ENCODE assay signal across 1 cellular context in the genomic region with DNA sequence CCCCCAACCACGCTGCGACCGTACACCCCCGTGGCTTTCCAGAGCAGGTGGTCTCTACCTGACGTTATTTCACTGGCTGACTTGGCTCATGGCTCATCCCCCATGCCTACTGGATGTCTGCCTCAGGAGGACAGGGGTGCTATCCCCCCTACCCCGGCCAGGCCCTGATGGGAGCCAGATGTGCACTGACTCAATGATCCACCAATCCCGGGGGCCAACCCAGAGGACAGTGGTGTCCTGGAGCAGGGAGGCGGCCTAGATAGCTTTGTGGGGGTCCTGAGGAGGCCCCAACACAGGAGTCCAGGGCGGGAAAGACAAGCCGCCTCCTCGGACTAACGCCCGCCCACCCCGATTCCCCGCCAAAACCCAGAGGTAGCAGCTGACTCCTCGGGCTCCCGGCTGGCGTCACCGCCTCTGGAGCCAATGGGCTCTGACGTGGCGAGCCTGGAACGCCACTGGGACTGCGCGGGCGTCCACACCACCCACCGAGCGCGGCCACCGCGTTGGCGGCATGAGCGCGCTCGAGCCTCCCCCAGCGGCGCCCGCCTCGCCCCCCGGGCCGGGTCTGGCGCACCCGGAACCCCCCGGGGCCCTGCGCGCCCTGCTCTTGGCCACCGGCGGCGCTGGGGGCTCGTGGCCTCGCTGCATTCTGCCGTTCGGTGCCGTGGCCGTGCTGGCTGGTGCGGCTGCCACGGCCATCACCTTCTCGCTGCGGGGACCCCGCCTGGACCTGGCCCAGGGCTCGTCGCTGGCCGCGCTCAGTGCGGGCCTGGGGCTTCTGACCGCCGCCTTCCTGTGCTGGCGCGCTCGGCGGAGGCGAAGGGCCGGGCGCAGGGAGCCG.
TF ChIP-seq lines count a peak whose summit lies in the region.

No MANE protein-coding gene starts in this region.

TF ChIP-seq in H1, 55 proteins besides CTCF, POLR2A, EP300 and RAD21:
- TF ChIP-seq RNF2 (IDR thresholded peaks at IDR 0.05; ENCODE audit: borderline replicate concordance, low read depth, low read length, missing control alignments, poor library complexity, severe bottlenecking), result no peak
- TF ChIP-seq SIRT6 (IDR thresholded peaks at IDR 0.05; ENCODE audit: low read length), result no peak
- TF ChIP-seq PHF8 (conservative IDR thresholded peaks at IDR 0.05; ENCODE audit: low read depth, low read length), result no peak
- TF ChIP-seq KDM4A (IDR thresholded peaks at IDR 0.05; ENCODE audit: low read depth, low read length, severe bottlenecking), result no peak
- TF ChIP-seq SRF (IDR thresholded peaks at IDR 0.05; ENCODE audit: low read depth, low read length), result no peak
- TF ChIP-seq CBX8 (IDR thresholded peaks at IDR 0.05; ENCODE audit: borderline replicate concordance, low read depth, low read length), result no peak
- no peak for TF ChIP-seq CHD2 (IDR thresholded peaks at IDR 0.05; ENCODE audit: low read length)
- no peak for TF ChIP-seq GABPA (IDR thresholded peaks at IDR 0.05; ENCODE audit: borderline replicate concordance, insufficient read depth, low read length)
- TF ChIP-seq, protein P1, sequence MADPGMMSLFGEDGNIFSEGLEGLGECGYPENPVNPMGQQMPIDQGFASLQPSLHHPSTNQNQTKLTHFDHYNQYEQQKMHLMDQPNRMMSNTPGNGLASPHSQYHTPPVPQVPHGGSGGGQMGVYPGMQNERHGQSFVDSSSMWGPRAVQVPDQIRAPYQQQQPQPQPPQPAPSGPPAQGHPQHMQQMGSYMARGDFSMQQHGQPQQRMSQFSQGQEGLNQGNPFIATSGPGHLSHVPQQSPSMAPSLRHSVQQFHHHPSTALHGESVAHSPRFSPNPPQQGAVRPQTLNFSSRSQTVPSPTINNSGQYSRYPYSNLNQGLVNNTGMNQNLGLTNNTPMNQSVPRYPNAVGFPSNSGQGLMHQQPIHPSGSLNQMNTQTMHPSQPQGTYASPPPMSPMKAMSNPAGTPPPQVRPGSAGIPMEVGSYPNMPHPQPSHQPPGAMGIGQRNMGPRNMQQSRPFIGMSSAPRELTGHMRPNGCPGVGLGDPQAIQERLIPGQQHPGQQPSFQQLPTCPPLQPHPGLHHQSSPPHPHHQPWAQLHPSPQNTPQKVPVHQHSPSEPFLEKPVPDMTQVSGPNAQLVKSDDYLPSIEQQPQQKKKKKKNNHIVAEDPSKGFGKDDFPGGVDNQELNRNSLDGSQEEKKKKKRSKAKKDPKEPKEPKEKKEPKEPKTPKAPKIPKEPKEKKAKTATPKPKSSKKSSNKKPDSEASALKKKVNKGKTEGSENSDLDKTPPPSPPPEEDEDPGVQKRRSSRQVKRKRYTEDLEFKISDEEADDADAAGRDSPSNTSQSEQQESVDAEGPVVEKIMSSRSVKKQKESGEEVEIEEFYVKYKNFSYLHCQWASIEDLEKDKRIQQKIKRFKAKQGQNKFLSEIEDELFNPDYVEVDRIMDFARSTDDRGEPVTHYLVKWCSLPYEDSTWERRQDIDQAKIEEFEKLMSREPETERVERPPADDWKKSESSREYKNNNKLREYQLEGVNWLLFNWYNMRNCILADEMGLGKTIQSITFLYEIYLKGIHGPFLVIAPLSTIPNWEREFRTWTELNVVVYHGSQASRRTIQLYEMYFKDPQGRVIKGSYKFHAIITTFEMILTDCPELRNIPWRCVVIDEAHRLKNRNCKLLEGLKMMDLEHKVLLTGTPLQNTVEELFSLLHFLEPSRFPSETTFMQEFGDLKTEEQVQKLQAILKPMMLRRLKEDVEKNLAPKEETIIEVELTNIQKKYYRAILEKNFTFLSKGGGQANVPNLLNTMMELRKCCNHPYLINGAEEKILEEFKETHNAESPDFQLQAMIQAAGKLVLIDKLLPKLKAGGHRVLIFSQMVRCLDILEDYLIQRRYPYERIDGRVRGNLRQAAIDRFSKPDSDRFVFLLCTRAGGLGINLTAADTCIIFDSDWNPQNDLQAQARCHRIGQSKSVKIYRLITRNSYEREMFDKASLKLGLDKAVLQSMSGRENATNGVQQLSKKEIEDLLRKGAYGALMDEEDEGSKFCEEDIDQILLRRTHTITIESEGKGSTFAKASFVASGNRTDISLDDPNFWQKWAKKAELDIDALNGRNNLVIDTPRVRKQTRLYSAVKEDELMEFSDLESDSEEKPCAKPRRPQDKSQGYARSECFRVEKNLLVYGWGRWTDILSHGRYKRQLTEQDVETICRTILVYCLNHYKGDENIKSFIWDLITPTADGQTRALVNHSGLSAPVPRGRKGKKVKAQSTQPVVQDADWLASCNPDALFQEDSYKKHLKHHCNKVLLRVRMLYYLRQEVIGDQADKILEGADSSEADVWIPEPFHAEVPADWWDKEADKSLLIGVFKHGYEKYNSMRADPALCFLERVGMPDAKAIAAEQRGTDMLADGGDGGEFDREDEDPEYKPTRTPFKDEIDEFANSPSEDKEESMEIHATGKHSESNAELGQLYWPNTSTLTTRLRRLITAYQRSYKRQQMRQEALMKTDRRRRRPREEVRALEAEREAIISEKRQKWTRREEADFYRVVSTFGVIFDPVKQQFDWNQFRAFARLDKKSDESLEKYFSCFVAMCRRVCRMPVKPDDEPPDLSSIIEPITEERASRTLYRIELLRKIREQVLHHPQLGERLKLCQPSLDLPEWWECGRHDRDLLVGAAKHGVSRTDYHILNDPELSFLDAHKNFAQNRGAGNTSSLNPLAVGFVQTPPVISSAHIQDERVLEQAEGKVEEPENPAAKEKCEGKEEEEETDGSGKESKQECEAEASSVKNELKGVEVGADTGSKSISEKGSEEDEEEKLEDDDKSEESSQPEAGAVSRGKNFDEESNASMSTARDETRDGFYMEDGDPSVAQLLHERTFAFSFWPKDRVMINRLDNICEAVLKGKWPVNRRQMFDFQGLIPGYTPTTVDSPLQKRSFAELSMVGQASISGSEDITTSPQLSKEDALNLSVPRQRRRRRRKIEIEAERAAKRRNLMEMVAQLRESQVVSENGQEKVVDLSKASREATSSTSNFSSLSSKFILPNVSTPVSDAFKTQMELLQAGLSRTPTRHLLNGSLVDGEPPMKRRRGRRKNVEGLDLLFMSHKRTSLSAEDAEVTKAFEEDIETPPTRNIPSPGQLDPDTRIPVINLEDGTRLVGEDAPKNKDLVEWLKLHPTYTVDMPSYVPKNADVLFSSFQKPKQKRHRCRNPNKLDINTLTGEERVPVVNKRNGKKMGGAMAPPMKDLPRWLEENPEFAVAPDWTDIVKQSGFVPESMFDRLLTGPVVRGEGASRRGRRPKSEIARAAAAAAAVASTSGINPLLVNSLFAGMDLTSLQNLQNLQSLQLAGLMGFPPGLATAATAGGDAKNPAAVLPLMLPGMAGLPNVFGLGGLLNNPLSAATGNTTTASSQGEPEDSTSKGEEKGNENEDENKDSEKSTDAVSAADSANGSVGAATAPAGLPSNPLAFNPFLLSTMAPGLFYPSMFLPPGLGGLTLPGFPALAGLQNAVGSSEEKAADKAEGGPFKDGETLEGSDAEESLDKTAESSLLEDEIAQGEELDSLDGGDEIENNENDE (IDR thresholded peaks at IDR 0.05; ENCODE audit: insufficient replicate concordance, low read length), result no peak
- TF ChIP-seq, protein P2, sequence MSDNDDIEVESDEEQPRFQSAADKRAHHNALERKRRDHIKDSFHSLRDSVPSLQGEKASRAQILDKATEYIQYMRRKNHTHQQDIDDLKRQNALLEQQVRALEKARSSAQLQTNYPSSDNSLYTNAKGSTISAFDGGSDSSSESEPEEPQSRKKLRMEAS (IDR thresholded peaks at IDR 0.05), result no peak; the same call in none of the 2 replicates
- TF ChIP-seq SIN3A (conservative IDR thresholded peaks at IDR 0.05 in 1 of 2, IDR thresholded peaks at IDR 0.05 in 1 of 2; ENCODE audit: low read depth in 1 of 2, low read length in 2 of 2), result no peak
- TF ChIP-seq CTBP2 (IDR thresholded peaks at IDR 0.05; ENCODE audit: borderline replicate concordance, insufficient read depth, insufficient read length, low read length), result no peak
- TF ChIP-seq, protein P3, sequence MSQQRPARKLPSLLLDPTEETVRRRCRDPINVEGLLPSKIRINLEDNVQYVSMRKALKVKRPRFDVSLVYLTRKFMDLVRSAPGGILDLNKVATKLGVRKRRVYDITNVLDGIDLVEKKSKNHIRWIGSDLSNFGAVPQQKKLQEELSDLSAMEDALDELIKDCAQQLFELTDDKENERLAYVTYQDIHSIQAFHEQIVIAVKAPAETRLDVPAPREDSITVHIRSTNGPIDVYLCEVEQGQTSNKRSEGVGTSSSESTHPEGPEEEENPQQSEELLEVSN (IDR thresholded peaks at IDR 0.05), result peak; percentile 95
- no peak for TF ChIP-seq CBX5 (IDR thresholded peaks at IDR 0.05; ENCODE audit: low read depth, low read length)
- TF ChIP-seq SUZ12 (IDR thresholded peaks at IDR 0.05; ENCODE audit: low read length), result no peak
- no peak for TF ChIP-seq SP2 (IDR thresholded peaks at IDR 0.05; ENCODE audit: low read length)
- TF ChIP-seq TBP (IDR thresholded peaks at IDR 0.05; ENCODE audit: low read depth, low read length), result peak; percentile 19; the same call in 1 of the 2 replicates
- TF ChIP-seq SP4 (IDR thresholded peaks at IDR 0.05; ENCODE audit: low read length), result no peak
- TF ChIP-seq BACH1 (IDR thresholded peaks at IDR 0.05; ENCODE audit: low read length), result no peak
- TF ChIP-seq BCL11A (IDR thresholded peaks at IDR 0.05; ENCODE audit: low read depth in 2 of 2, low read length in 2 of 2), result no peak
- TF ChIP-seq, protein P4, sequence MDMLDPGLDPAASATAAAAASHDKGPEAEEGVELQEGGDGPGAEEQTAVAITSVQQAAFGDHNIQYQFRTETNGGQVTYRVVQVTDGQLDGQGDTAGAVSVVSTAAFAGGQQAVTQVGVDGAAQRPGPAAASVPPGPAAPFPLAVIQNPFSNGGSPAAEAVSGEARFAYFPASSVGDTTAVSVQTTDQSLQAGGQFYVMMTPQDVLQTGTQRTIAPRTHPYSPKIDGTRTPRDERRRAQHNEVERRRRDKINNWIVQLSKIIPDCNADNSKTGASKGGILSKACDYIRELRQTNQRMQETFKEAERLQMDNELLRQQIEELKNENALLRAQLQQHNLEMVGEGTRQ (IDR thresholded peaks at IDR 0.05; ENCODE audit: low read length), result no peak
- TF ChIP-seq POU5F1 (IDR thresholded peaks at IDR 0.05; ENCODE audit: low read depth, low read length), result no peak
- TF ChIP-seq TAF1 (IDR thresholded peaks at IDR 0.05; ENCODE audit: low read depth, low read length), result 0 out of 2 replicates have a peak, but pooled peaks have one; percentile 29
- TF ChIP-seq CREB1 (IDR thresholded peaks at IDR 0.05), result peak; percentile 70
